In the genomic region with DNA sequence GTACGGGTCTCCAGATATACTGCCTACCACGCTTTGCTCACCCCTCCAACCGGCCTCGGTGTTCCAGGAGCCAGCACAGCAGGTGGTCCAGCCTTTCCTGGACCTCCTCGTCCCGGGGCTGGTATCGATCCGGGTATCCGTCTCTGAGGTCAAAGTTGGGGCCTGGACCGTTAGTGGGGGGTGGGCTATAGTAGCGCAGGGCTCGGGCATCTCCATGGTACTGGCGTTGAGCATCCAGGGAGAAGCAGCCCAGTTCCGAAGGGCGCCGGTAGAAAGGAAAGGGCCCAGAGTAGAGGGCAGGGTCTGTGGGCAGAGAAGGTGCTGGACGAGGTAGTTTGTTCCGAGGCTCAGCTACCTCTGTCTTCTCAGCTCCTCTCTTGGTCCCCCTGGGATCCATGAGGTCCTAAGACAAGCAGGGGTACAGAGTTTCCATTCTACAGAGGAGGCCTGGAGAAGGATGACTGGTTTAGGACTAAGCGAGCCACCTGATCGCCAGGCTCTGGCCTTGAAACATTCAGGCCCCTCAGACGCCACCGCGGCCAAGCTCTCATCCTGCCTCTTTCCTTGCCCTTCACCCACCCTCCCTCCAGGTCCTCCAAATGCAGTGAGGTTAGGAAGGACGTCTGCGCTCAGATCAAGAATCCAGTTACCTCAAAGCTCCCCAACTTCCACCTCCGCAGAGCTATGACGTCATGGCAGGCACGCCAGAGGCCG, we compare ENCODE assay signal across 2 cellular contexts.
TF ChIP-seq lines count a peak whose summit lies in the region.

No MANE protein-coding gene starts in this region.

TF ChIP-seq in HEK293, 187 proteins besides CTCF, POLR2A, EP300 and RAD21 (continued from another document):
- TF ChIP-seq REST (tag by site-specific recombination; IDR thresholded peaks at IDR 0.05) = 0 out of 2 replicates have a peak, but pooled peaks have one; percentile 5
- no peak for TF ChIP-seq TCF7L2 (IDR thresholded peaks at IDR 0.05; ENCODE audit: borderline replicate concordance, low read depth, low read length)
- no peak for TF ChIP-seq ZNF571 (tag by site-specific recombination; IDR thresholded peaks at IDR 0.05)
- no peak for TF ChIP-seq KLF8 (tag by site-specific recombination; IDR thresholded peaks at IDR 0.05)
- no peak for TF ChIP-seq ZNF521 (tag by site-specific recombination; IDR thresholded peaks at IDR 0.05)

TF ChIP-seq in HepG2, 621 proteins besides CTCF, POLR2A, EP300 and RAD21 (continued from another document and continues in another):
- TF ChIP-seq ZNF770 (CRISPR knock-in tag; IDR thresholded peaks at IDR 0.05) (no peak), ZBTB20 (CRISPR knock-in tag; IDR thresholded peaks at IDR 0.05; ENCODE audit: borderline replicate concordance, low read depth) (no peak), SIX1 (CRISPR knock-in tag; IDR thresholded peaks at IDR 0.05; ENCODE audit: borderline replicate concordance) (no peak), ZNF891 (CRISPR knock-in tag; IDR thresholded peaks at IDR 0.05) (no peak), PRMT3 (CRISPR knock-in tag; IDR thresholded peaks at IDR 0.05; ENCODE audit: borderline replicate concordance, low read depth) (no peak), ZNF224 (CRISPR knock-in tag; IDR thresholded peaks at IDR 0.05) (peak; percentile 61; the same call in 1 of the 2 replicates), SMAD3 (CRISPR knock-in tag; IDR thresholded peaks at IDR 0.05) (no peak), ZNF737 (CRISPR knock-in tag; IDR thresholded peaks at IDR 0.05; ENCODE audit: borderline replicate concordance) (0 out of 2 replicates have a peak, but pooled peaks have one; percentile 36), ZNF382 (CRISPR knock-in tag; IDR thresholded peaks at IDR 0.05; ENCODE audit: borderline replicate concordance) (no peak), HNRNPH1 (optimal IDR thresholded peaks at IDR 0.05; ENCODE audit: low read depth, low read length) (no peak), ARNT (IDR thresholded peaks at IDR 0.05) (no peak), DBP (CRISPR knock-in tag; IDR thresholded peaks at IDR 0.05; ENCODE audit: not compliant biosample characterization) (peak; percentile 4), ZNF766 (CRISPR knock-in tag; IDR thresholded peaks at IDR 0.05; ENCODE audit: borderline replicate concordance) (no peak), MAF1 (CRISPR knock-in tag; IDR thresholded peaks at IDR 0.05; ENCODE audit: borderline replicate concordance) (no peak), POLR2G (IDR thresholded peaks at IDR 0.05; ENCODE audit: low read depth, low read length) (no peak), ETV6 (CRISPR knock-in tag; conservative IDR thresholded peaks at IDR 0.05) (no peak), TEF (CRISPR knock-in tag; IDR thresholded peaks at IDR 0.05) (no peak), JUN (CRISPR knock-in tag; IDR thresholded peaks at IDR 0.05) (no peak; the same call in 1 of the 2 replicates), PAF1 (CRISPR knock-in tag; IDR thresholded peaks at IDR 0.05) (peak; percentile 70), ZNF180 (CRISPR knock-in tag; IDR thresholded peaks at IDR 0.05; ENCODE audit: borderline replicate concordance, low read depth) (0 out of 2 replicates have a peak, but pooled peaks have one; percentile 27), SSRP1 (CRISPR knock-in tag; IDR thresholded peaks at IDR 0.05) (peak; percentile 96; the same call in 1 of the 2 replicates), ZNF547 (CRISPR knock-in tag; IDR thresholded peaks at IDR 0.05) (no peak), ZSCAN21 (CRISPR knock-in tag; IDR thresholded peaks at IDR 0.05; ENCODE audit: borderline replicate concordance) (no peak; the same call in 1 of the 2 replicates), ZFP90 (CRISPR knock-in tag; IDR thresholded peaks at IDR 0.05; ENCODE audit: borderline replicate concordance) (peak; percentile 39; the same call in 1 of the 2 replicates), WIZ (CRISPR knock-in tag; IDR thresholded peaks at IDR 0.05) (no peak), PHF20 (CRISPR knock-in tag; IDR thresholded peaks at IDR 0.05) (no peak), ELF3 (CRISPR knock-in tag; IDR thresholded peaks at IDR 0.05) (no peak), DZIP1 (CRISPR knock-in tag; IDR thresholded peaks at IDR 0.05) (0 out of 2 replicates have a peak, but pooled peaks have one; percentile 67), ARNT2 (CRISPR knock-in tag; IDR thresholded peaks at IDR 0.05; ENCODE audit: low read depth) (no peak), BRD4 (CRISPR knock-in tag; IDR thresholded peaks at IDR 0.05) (no peak), REPIN1 (CRISPR knock-in tag; IDR thresholded peaks at IDR 0.05; ENCODE audit: borderline replicate concordance, low read depth) (no peak), ZSCAN29 (CRISPR knock-in tag; conservative IDR thresholded peaks at IDR 0.05) (no peak), PTBP1 (IDR thresholded peaks at IDR 0.05; ENCODE audit: low read depth, low read length, poor library complexity, severe bottlenecking) (peak; percentile 95), PCBP1 (IDR thresholded peaks at IDR 0.05; ENCODE audit: borderline replicate concordance, low read depth, low read length) (no peak), ZSCAN31 (CRISPR knock-in tag; IDR thresholded peaks at IDR 0.05; ENCODE audit: low read depth) (peak; percentile 61; the same call in 1 of the 2 replicates), ZNF580 (CRISPR knock-in tag; IDR thresholded peaks at IDR 0.05; ENCODE audit: borderline replicate concordance, low read depth) (no peak), ZNF484 (CRISPR knock-in tag; IDR thresholded peaks at IDR 0.05; ENCODE audit: borderline replicate concordance, low read depth) (no peak), HMG20B (CRISPR knock-in tag; conservative IDR thresholded peaks at IDR 0.05) (no peak), ZNF317 (CRISPR knock-in tag; IDR thresholded peaks at IDR 0.05) (no peak), AKAP8 (CRISPR knock-in tag; IDR thresholded peaks at IDR 0.05) (peak; percentile 88; the same call in 1 of the 2 replicates), PHB2 (IDR thresholded peaks at IDR 0.05; ENCODE audit: partially characterized antibody) (no peak), ZNF17 (CRISPR knock-in tag; IDR thresholded peaks at IDR 0.05) (no peak), NRL (CRISPR knock-in tag; IDR thresholded peaks at IDR 0.05; ENCODE audit: borderline replicate concordance) (peak; percentile 43; the same call in 1 of the 2 replicates), GABPB1 (CRISPR knock-in tag; IDR thresholded peaks at IDR 0.05) (no peak)
- TF ChIP-seq, protein P1, sequence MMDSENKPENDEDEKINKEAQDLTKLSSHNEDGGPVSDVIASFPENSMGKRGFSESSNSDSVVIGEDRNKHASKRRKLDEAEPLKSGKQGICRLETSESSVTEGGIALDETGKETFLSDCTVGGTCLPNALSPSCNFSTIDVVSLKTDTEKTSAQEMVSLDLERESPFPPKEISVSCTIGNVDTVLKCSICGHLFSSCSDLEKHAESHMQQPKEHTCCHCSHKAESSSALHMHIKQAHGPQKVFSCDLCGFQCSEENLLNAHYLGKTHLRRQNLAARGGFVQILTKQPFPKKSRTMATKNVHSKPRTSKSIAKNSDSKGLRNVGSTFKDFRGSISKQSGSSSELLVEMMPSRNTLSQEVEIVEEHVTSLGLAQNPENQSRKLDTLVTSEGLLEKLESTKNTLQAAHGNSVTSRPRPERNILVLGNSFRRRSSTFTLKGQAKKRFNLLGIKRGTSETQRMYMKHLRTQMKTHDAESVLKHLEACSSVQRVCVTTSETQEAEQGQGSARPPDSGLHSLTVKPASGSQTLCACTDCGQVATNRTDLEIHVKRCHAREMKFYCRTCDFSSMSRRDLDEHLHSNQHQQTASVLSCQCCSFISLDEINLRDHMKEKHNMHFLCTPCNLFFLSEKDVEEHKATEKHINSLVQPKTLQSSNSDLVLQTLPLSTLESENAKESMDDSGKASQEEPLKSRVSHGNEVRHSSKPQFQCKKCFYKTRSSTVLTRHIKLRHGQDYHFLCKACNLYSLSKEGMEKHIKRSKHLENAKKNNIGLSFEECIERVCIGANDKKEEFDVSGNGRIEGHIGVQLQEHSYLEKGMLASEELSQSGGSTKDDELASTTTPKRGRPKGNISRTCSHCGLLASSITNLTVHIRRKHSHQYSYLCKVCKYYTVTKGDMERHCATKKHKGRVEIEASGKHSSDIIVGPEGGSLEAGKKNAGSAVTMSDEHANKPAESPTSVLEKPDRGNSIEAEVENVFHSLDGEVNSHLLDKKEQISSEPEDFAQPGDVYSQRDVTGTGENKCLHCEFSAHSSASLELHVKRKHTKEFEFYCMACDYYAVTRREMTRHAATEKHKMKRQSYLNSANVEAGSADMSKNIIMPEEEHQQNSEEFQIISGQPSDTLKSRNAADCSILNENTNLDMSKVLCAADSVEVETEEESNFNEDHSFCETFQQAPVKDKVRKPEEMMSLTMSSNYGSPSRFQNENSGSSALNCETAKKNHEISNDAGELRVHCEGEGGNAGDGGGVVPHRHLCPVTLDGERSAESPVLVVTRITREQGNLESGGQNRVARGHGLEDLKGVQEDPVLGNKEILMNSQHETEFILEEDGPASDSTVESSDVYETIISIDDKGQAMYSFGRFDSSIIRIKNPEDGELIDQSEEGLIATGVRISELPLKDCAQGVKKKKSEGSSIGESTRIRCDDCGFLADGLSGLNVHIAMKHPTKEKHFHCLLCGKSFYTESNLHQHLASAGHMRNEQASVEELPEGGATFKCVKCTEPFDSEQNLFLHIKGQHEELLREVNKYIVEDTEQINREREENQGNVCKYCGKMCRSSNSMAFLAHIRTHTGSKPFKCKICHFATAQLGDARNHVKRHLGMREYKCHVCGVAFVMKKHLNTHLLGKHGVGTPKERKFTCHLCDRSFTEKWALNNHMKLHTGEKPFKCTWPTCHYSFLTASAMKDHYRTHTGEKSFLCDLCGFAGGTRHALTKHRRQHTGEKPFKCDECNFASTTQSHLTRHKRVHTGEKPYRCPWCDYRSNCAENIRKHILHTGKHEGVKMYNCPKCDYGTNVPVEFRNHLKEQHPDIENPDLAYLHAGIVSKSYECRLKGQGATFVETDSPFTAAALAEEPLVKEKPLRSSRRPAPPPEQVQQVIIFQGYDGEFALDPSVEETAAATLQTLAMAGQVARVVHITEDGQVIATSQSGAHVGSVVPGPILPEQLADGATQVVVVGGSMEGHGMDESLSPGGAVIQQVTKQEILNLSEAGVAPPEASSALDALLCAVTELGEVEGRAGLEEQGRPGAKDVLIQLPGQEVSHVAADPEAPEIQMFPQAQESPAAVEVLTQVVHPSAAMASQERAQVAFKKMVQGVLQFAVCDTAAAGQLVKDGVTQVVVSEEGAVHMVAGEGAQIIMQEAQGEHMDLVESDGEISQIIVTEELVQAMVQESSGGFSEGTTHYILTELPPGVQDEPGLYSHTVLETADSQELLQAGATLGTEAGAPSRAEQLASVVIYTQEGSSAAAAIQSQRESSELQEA (CRISPR knock-in tag; IDR thresholded peaks at IDR 0.05; ENCODE audit: not compliant biosample characterization) = no peak
- TF ChIP-seq, protein P2, sequence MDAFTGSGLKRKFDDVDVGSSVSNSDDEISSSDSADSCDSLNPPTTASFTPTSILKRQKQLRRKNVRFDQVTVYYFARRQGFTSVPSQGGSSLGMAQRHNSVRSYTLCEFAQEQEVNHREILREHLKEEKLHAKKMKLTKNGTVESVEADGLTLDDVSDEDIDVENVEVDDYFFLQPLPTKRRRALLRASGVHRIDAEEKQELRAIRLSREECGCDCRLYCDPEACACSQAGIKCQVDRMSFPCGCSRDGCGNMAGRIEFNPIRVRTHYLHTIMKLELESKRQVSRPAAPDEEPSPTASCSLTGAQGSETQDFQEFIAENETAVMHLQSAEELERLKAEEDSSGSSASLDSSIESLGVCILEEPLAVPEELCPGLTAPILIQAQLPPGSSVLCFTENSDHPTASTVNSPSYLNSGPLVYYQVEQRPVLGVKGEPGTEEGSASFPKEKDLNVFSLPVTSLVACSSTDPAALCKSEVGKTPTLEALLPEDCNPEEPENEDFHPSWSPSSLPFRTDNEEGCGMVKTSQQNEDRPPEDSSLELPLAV (CRISPR knock-in tag; conservative IDR thresholded peaks at IDR 0.05; ENCODE audit: low read depth) = no peak
